Comparison of ENCODE assay signal across 7 cellular contexts in genomic region chr12:28191690-28192089, GRCh38. TPM values are rescaled to one million over a fixed set of nuclear protein-coding genes. Genes with fewer than 3 reads are reported as not detected.
DNase-seq lines count a peak whose midpoint lies in the region; ATAC-seq and TF ChIP-seq lines count a peak whose summit lies in the region.

No MANE protein-coding gene starts in this region.

- ATAC-seq in naive thymus-derived CD4-positive, alpha-beta T cell: peak; percentile 20
- no peak for ATAC-seq in GM18907 (IDR thresholded peaks at IDR 0.05; ENCODE audit: unreplicated experiment)
- ATAC-seq in HG03135 (IDR thresholded peaks at IDR 0.05; ENCODE audit: unreplicated experiment): no peak

- POLR2A ChIA-PET in naive thymus-derived CD4-positive, alpha-beta T cell (lab: Charles Lee): interaction anchor here (1.5 to 3.2 kb wide), 3 partner anchors 11 to 1189 kb away, joined by 5 to 18 read pairs (median 8); partner anchors contain the start of gene ERGIC2

- peaks cover 17% of the 10 kb centered on the region; the same call in 1 of the 2 replicates for H3K79me2 ChIP-seq in H9 (ENCODE audit: insufficient read depth, low read length)

- H2BK20ac ChIP-seq in H9 (ENCODE audit: low read depth, low read length, poor library complexity, severe bottlenecking): no peak overlapping the region

- no peak overlapping the region for H4K91ac ChIP-seq in H9 (ENCODE audit: insufficient read length, low read depth, low read length)

- no peak overlapping the region for H3K9ac ChIP-seq in H9 (ENCODE audit: extremely low read depth, insufficient read length, low read length)

- peaks cover 18% of the 10 kb centered on the region in 2 experiments for H3K4me1 Mint-ChIP-seq in H9
- H3K4me1 Mint-ChIP-seq in naive thymus-derived CD4-positive, alpha-beta T cell: peaks cover 34 to 89% (median 78%) of the 10 kb centered on the region in 7 donors

- no peak overlapping the region for H2AFZ ChIP-seq in H9 (ENCODE audit: low read length)

- DNase-seq in H9: no peak
- DNase-seq in RPMI7951 (ENCODE audit: low read depth): peak; percentile 15
- DNase-seq in dermis blood vessel endothelial cell: peak; percentile 25
- peak in 8 of 9 donors; percentile 6 to 62 (median 32) for DNase-seq in naive thymus-derived CD4-positive, alpha-beta T cell
- DNase-seq in 8988T: no peak

- H3K18ac ChIP-seq in H9 (ENCODE audit: insufficient read length, low read depth, low read length): no peak overlapping the region

- H3K9me3 ChIP-seq in H9 (ENCODE audit: control insufficient read depth, low read depth, low read length): no peaks in the 10 kb centered on the region
- no peaks in the 10 kb centered on the region for H3K9me3 ChIP-seq in naive thymus-derived CD4-positive, alpha-beta T cell (ENCODE audit: control insufficient read depth in 2 of 3, low read length in 3 of 3)

- H3K36me3 Mint-ChIP-seq in H9 (ENCODE audit: insufficient read depth in 1 of 3, low read depth in 3 of 3): peaks cover 16 to 41% (median 32%) of the 10 kb centered on the region in 3 experiments
- H3K36me3 Mint-ChIP-seq in naive thymus-derived CD4-positive, alpha-beta T cell: peaks cover 8 to 37% (median 30%) of the 10 kb centered on the region in 5 donors

- no peak overlapping the region for H3K27ac ChIP-seq in H9 (ENCODE audit: insufficient read length, low read depth, low read length)
- H3K27ac ChIP-seq in naive thymus-derived CD4-positive, alpha-beta T cell (ENCODE audit: low read depth, low read length): peak overlapping the region; percentile 98

- no peak for TF ChIP-seq CTCF in H9 (conservative IDR thresholded peaks at IDR 0.05)

- no peak overlapping the region for H3K56ac ChIP-seq in H9 (ENCODE audit: insufficient read length, low read depth, low read length)

- peak overlapping the region; percentile 80 for H3K4me3 ChIP-seq in naive thymus-derived CD4-positive, alpha-beta T cell (ENCODE audit: low read length)

- no peak overlapping the region for H2AK5ac ChIP-seq in H9 (ENCODE audit: insufficient read length, low read length)

- intact Hi-C loops in naive thymus-derived CD4-positive, alpha-beta T cell (cut with micrococcal nuclease): loop anchor here (2.0 to 5.0 kb wide), 12 partner anchors 31 to 1254 kb away; partner anchors contain the start of genes ERGIC2 (in 1 of the 2), FGFR1OP2 (in 1 of the 2), INTS13 (in 1 of the 2) and KLHL42 (in 1 of the 2)

- no peak overlapping the region for H3K4ac ChIP-seq in H9 (ENCODE audit: low read depth, low read length)

- no peak overlapping the region; the same call in 1 of the 2 replicates for H3K14ac ChIP-seq in H9 (ENCODE audit: insufficient read depth, low read length)

- H3K4me3 Mint-ChIP-seq in H9: peak overlapping the region; percentile 90 to 95
- H3K4me3 Mint-ChIP-seq in naive thymus-derived CD4-positive, alpha-beta T cell: peak overlapping the region; percentile 88 to 98 (median 96)

- no peaks in the 10 kb centered on the region for H3K79me1 ChIP-seq in H9 (ENCODE audit: insufficient read depth, low read depth, low read length, poor library complexity, severe bottlenecking)

- H3K36me3 ChIP-seq in naive thymus-derived CD4-positive, alpha-beta T cell (ENCODE audit: control insufficient read depth in 2 of 3, insufficient read depth in 3 of 3, low read length in 3 of 3): no peaks in the 10 kb centered on the region

- no peak overlapping the region for H2BK15ac ChIP-seq in H9 (ENCODE audit: low read depth, low read length)

- H3K23ac ChIP-seq in H9 (ENCODE audit: insufficient read length, low read depth, low read length): no peak overlapping the region

- H2BK12ac ChIP-seq in H9 (ENCODE audit: insufficient read length, low read depth, low read length): no peak overlapping the region

- H3K27me3 Mint-ChIP-seq in H9 (ENCODE audit: low read depth): no peaks in the 10 kb centered on the region; the same call in 1 of the 2 replicates
- no peaks in the 10 kb centered on the region for H3K27me3 Mint-ChIP-seq in naive thymus-derived CD4-positive, alpha-beta T cell

- no peaks in the 10 kb centered on the region for H4K20me1 ChIP-seq in H9 (ENCODE audit: control insufficient read depth, insufficient read depth, insufficient read length)

- H3K27me3 ChIP-seq in H9 (ENCODE audit: insufficient read depth, low read length): no peaks in the 10 kb centered on the region
- H3K27me3 ChIP-seq in naive thymus-derived CD4-positive, alpha-beta T cell (ENCODE audit: control insufficient read depth in 2 of 2, insufficient read depth in 2 of 2, low read length in 2 of 2): no peaks in the 10 kb centered on the region

- H3K9me3 Mint-ChIP-seq in H9: peaks cover 9 to 22% of the 10 kb centered on the region in 2 experiments
- peaks cover 0 to 15% (median 4%) of the 10 kb centered on the region in 11 donors for H3K9me3 Mint-ChIP-seq in naive thymus-derived CD4-positive, alpha-beta T cell

- H2BK5ac ChIP-seq in H9 (ENCODE audit: insufficient read length, low read length): no peak overlapping the region

- no peak overlapping the region for H2BK120ac ChIP-seq in H9 (ENCODE audit: low read depth, low read length, poor library complexity, severe bottlenecking)

- CTCF ChIA-PET in naive thymus-derived CD4-positive, alpha-beta T cell (lab: Charles Lee): interaction anchor here (1.6 kb wide), 1 partner anchor 57 kb away, joined by 4 read pairs; no protein-coding TSS in a partner anchor

- no peak overlapping the region for H3T11ph ChIP-seq in H9 (ENCODE audit: low read length)

- H4K5ac ChIP-seq in H9 (ENCODE audit: insufficient read length, low read depth, low read length): no peak overlapping the region

- peaks cover 8% of the 10 kb centered on the region for H3K23me2 ChIP-seq in H9 (ENCODE audit: insufficient read length, low read depth, low read length, poor library complexity, severe bottlenecking)

- WGBS in H9 (ENCODE audit: extremely low coverage, insufficient read length, low lambda C conversion rate): no CpG with 5 or more reads among the region's 3 CpGs

- no peak overlapping the region for H4K8ac ChIP-seq in H9 (replicated peaks; ENCODE audit: insufficient read length, low read depth, low read length)

- H3K4me2 ChIP-seq in H9 (ENCODE audit: insufficient read depth, insufficient read length, low read length): peak overlapping the region; percentile 92

- no peak overlapping the region; a peak in 1 of 7 replicates for H3K27ac Mint-ChIP-seq in H9
- H3K27ac Mint-ChIP-seq in naive thymus-derived CD4-positive, alpha-beta T cell: peak overlapping the region; percentile 98 to 100 (median 99)

- peaks cover 2% of the 10 kb centered on the region; the same call in 1 of the 2 replicates for H3K4me1 ChIP-seq in H9 (ENCODE audit: insufficient read depth, low read length)
- H3K4me1 ChIP-seq in naive thymus-derived CD4-positive, alpha-beta T cell (ENCODE audit: control insufficient read depth in 2 of 2, insufficient read depth in 2 of 2, low read length in 2 of 2): peaks cover 19 to 25% of the 10 kb centered on the region in 2 donors

RNA-seq across cellular contexts. Expression of gene CCDC91, which starts 1.4 kb away (rescaled TPM):
- total RNA-seq in H9 (2021) (19.6 and 22.7 TPM in 2 replicates), dermis blood vessel endothelial cell (8.3 and 12.6 TPM in 2 replicates)
- total RNA-seq in RPMI7951 (2014; rRNA removed; shearing (Covaris generic)): 14.3 and 16.2 TPM in 2 replicates
- total RNA-seq in naive thymus-derived CD4-positive, alpha-beta T cell: 100 to 1,000 TPM in 1 of 5 experiments, 10 to 100 TPM in 4; 20.2 to 105 (median 70.4) TPM
- 10 to 100 TPM; 78.0 to 83.1 TPM for polyA plus RNA-seq in naive thymus-derived CD4-positive, alpha-beta T cell

Comparison
In these comparisons a context has a peak if more than half of its experiments do, and no peak if none do; other contexts are left out.
1. DNase-seq: peak in RPMI7951 (single experiment), dermis blood vessel endothelial cell (single experiment) and naive thymus-derived CD4-positive, alpha-beta T cell (8 of 9); none in H9 (single experiment) and 8988T (single experiment).
2. H3K27ac Mint-ChIP-seq: peak in naive thymus-derived CD4-positive, alpha-beta T cell (9 of 9); none in H9 (0 of 3).